ENCODE assay signal across 11 cellular contexts in the genomic region with DNA sequence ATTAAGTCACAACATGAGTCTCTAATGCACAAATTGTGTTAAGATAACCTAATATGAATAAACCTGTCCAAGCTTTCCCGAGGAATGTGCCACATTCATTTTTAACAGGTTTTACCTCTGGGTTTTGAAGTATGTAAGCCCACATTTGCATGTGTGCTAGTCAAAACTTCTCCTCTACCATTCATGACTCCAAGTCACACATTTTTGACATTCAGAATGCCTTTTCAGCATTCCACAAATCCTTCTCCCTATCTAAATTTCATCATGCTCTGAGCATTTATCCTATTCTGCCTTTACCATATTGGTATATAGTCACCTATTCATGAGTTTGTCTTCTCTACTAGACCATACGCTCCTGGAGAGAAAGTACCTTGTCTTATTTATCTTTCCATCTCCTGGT. TPM values are rescaled to one million over a fixed set of nuclear protein-coding genes. Genes with fewer than 3 reads are reported as not detected.
"Had no signal": no experiment of that assay in that cellular context is flagged by ENCODE, and none has a peak within 500 bp of the region (broad histone marks: within the 10 kb centered on the region; RNA-seq: fewer than 3 reads in every experiment).

No MANE protein-coding gene starts in this region.

- H3K9ac ChIP-seq: GM23248, KMS-11 had no signal

- H3K27ac ChIP-seq: GM23248, KMS-11 had no signal

- H3K4me2 ChIP-seq: KMS-11 had no signal

- FAIRE-seq: H54, HepG2, HTR-8/SVneo had no signal

- H3K4me3 ChIP-seq: GM23248 had no signal

- DNase-seq: GM23248, H9, HCEC 1CT, KBM-7 had no signal

RNA-seq across cellular contexts. Expression of gene ADGRF5, which starts 56.5 kb away (rescaled TPM):
- total RNA-seq: H9, HepG2, HT-29 had no signal
- polyA plus RNA-seq: H1, HepG2, IgD-negative memory B cell had no signal
